23 cellular contexts compared by ENCODE assay signal in genomic region chr5:113128931-113129330, GRCh38.
DNase-seq lines count a peak whose midpoint lies in the region; ATAC-seq and TF ChIP-seq lines count a peak whose summit lies in the region.
"Had no signal": no experiment of that assay in that cellular context is flagged by ENCODE, and none has a peak within 500 bp of the region (broad histone marks: within the 10 kb centered on the region; RNA-seq: fewer than 3 reads in every experiment).

No MANE protein-coding gene starts in this region.

- H3K27ac ChIP-seq in WERI-Rb-1 (peak overlapping the region; percentile 24; the same call in 1 of the 2 replicates), endodermal cell (ENCODE audit: low read depth, low read length) (no peak overlapping the region)
- H3K27ac ChIP-seq: A549; BLaER1 treated with 17β-estradiol and CSF1 and Interleukin-3, amounts not matched to agents 10 nM and 100 nM; GM23248 had no signal

- ATAC-seq in activated CD4-positive, CD25-positive, alpha-beta regulatory T cell treated with anti-CD3 and anti-CD28 coated beads, Interleukin-2, amount 50 U/mL, for 24 hours = no peak
- ATAC-seq: A549, GM12878 had no signal

- H3K27me3 ChIP-seq in WERI-Rb-1 (ENCODE audit: insufficient read depth, low read depth, severe bottlenecking) = no peaks in the 10 kb centered on the region
- no peaks in the 10 kb centered on the region for H3K27me3 ChIP-seq in endodermal cell (ENCODE audit: control insufficient read depth, insufficient read depth, low read length, poor library complexity, severe bottlenecking)
- H3K27me3 ChIP-seq: BE2C; BLaER1 treated with 17β-estradiol and CSF1 and Interleukin-3, amounts not matched to agents 10 nM and 100 nM had no signal

- DNase-seq in WERI-Rb-1 (no peak), endodermal cell (no peak), progenitor cell of endocrine pancreas (ENCODE audit: low spot score, unreplicated experiment) (no peak), RKO (ENCODE audit: low spot score) (no peak), NCI-H510A (lab: John Stamatoyannopoulos, UW) (no peak)
- DNase-seq: 8988T; ACHN; AML-193; BE2C; CD4-positive, alpha-beta T cell; CD8-positive, alpha-beta memory T cell; DMS79; EL; GDM1; GM23248; H7; HCEC 1CT had no signal

- no peaks in the 10 kb centered on the region for H3K27me3 Mint-ChIP-seq in endodermal cell (ENCODE audit: insufficient read depth)
- H3K27me3 Mint-ChIP-seq in nephron (ENCODE audit: low read depth) = no peaks in the 10 kb centered on the region
- H3K27me3 Mint-ChIP-seq in progenitor cell of endocrine pancreas = no peaks in the 10 kb centered on the region
- H3K27me3 Mint-ChIP-seq: CD4-positive, alpha-beta T cell; CD8-positive, alpha-beta memory T cell had no signal

- H3K27ac Mint-ChIP-seq in endodermal cell (peak overlapping the region; percentile 32), nephron (peak overlapping the region in 2 of 3 experiments; percentile 23 to 58), progenitor cell of endocrine pancreas (peak overlapping the region; percentile 2)
- H3K27ac Mint-ChIP-seq: CD14-positive monocyte; CD4-positive, alpha-beta T cell; CD8-positive, alpha-beta memory T cell had no signal

- H3K9me3 ChIP-seq in WERI-Rb-1 (ENCODE audit: severe bottlenecking) (no peaks in the 10 kb centered on the region), endodermal cell (ENCODE audit: control insufficient read depth, low read length) (no peaks in the 10 kb centered on the region)
- H3K9me3 ChIP-seq: A549, BE2C had no signal

- peaks cover 10% of the 10 kb centered on the region for H3K9me3 Mint-ChIP-seq in endodermal cell
- peaks cover 7% of the 10 kb centered on the region for H3K9me3 Mint-ChIP-seq in nephron
- peaks cover 4% of the 10 kb centered on the region for H3K9me3 Mint-ChIP-seq in progenitor cell of endocrine pancreas (ENCODE audit: low read depth)

- no peak overlapping the region for H3K4me3 Mint-ChIP-seq in endodermal cell
- H3K4me3 Mint-ChIP-seq in nephron = no peak overlapping the region
- H3K4me3 Mint-ChIP-seq in progenitor cell of endocrine pancreas (ENCODE audit: low read depth) = no peak overlapping the region
- H3K4me3 Mint-ChIP-seq: CD14-positive monocyte; CD4-positive, alpha-beta T cell; CD8-positive, alpha-beta memory T cell had no signal

- H3K36me3 Mint-ChIP-seq in endodermal cell (ENCODE audit: low read depth) (peaks cover 63% of the 10 kb centered on the region), nephron (ENCODE audit: low read depth) (peaks cover 27% of the 10 kb centered on the region), progenitor cell of endocrine pancreas (ENCODE audit: insufficient read depth) (peaks cover 5% of the 10 kb centered on the region)
- H3K36me3 Mint-ChIP-seq: CD14-positive monocyte had no signal

- H3K9ac ChIP-seq in endodermal cell (ENCODE audit: extremely low read depth, low read length, poor library complexity, severe bottlenecking) = no peak overlapping the region
- H3K9ac ChIP-seq: BLaER1 treated with 17β-estradiol and CSF1 and Interleukin-3, amounts not matched to agents 10 nM and 100 nM; GM23248 had no signal

- H3K4me3 ChIP-seq in WERI-Rb-1 (ENCODE audit: low read depth, low read length) (no peak overlapping the region), endodermal cell (ENCODE audit: low read length) (no peak overlapping the region)
- H3K4me3 ChIP-seq: A549; BLaER1 treated with 17β-estradiol and CSF1 and Interleukin-3, amounts not matched to agents 10 nM and 100 nM; GM12878; GM23248 had no signal

- TF ChIP-seq CTCF in WERI-Rb-1 (IDR thresholded peaks at IDR 0.05; ENCODE audit: low read depth, low read length) (no peak), endodermal cell (conservative IDR thresholded peaks at IDR 0.05) (no peak), nephron (IDR thresholded peaks at IDR 0.05; ENCODE audit: unreplicated experiment in 3 of 3) (no peak), progenitor cell of endocrine pancreas (IDR thresholded peaks at IDR 0.05; ENCODE audit: unreplicated experiment) (no peak)

- no peaks in the 10 kb centered on the region for H3K4me1 ChIP-seq in endodermal cell (ENCODE audit: control insufficient read depth, insufficient read depth, low read length)
- H3K4me1 ChIP-seq: A549; BLaER1 treated with 17β-estradiol and CSF1 and Interleukin-3, amounts not matched to agents 10 nM and 100 nM had no signal

- 0 to 5% methylated on average over 1 of the region's 1 CpG for WGBS in endodermal cell (ENCODE audit: insufficient coverage in 1 of 2, insufficient read length in 1 of 2), 2 experiments

- H3K36me3 ChIP-seq in WERI-Rb-1 (peaks cover 95% of the 10 kb centered on the region), endodermal cell (ENCODE audit: control insufficient read depth, insufficient read depth, low read length) (peaks cover 83% of the 10 kb centered on the region)
- H3K36me3 ChIP-seq: BLaER1 treated with 17β-estradiol and CSF1 and Interleukin-3, amounts not matched to agents 10 nM and 100 nM had no signal

- H3K4me1 Mint-ChIP-seq in endodermal cell = peaks cover 47% of the 10 kb centered on the region
- peaks cover 53% of the 10 kb centered on the region for H3K4me1 Mint-ChIP-seq in nephron
- H3K4me1 Mint-ChIP-seq in progenitor cell of endocrine pancreas (ENCODE audit: low read depth) = peaks cover 7% of the 10 kb centered on the region
- H3K4me1 Mint-ChIP-seq: CD14-positive monocyte; CD8-positive, alpha-beta memory T cell had no signal
